ENCODE assay signal across 1 cellular context in genomic region chr5:134438268-134438622, GRCh38.
TF ChIP-seq lines count a peak whose summit lies in the region.

No MANE protein-coding gene starts in this region.

TF ChIP-seq in K562, 482 proteins besides CTCF, POLR2A, EP300 and RAD21 (continued from another document):
- TF ChIP-seq ATF6 (CRISPR knock-in tag; IDR thresholded peaks at IDR 0.05) = 0 out of 2 replicates have a peak, but pooled peaks have one; percentile 20
- 0 out of 2 replicates have a peak, but pooled peaks have one; percentile 2 for TF ChIP-seq GABPB1 (CRISPR knock-in tag; IDR thresholded peaks at IDR 0.05)
- TF ChIP-seq HMG20A (CRISPR knock-in tag; conservative IDR thresholded peaks at IDR 0.05) = no peak
- peak; percentile 1; the same call in 1 of the 2 replicates for TF ChIP-seq FOSL1 (tag; conservative IDR thresholded peaks at IDR 0.05)
- no peak for TF ChIP-seq CREB1 (IDR thresholded peaks at IDR 0.05)
- TF ChIP-seq CREB1 (CRISPR knock-in tag; IDR thresholded peaks at IDR 0.05) = peak; percentile 46; the same call in 1 of the 2 replicates
- TF ChIP-seq TOE1 (IDR thresholded peaks at IDR 0.05; ENCODE audit: borderline replicate concordance) = no peak
- 0 out of 2 replicates have a peak, but pooled peaks have one; percentile 33 for TF ChIP-seq TOE1 (CRISPR knock-in tag; IDR thresholded peaks at IDR 0.05; ENCODE audit: borderline replicate concordance, low read depth)
- TF ChIP-seq RBBP5 (IDR thresholded peaks at IDR 0.05; ENCODE audit: borderline replicate concordance, insufficient read depth, low read length, poor library complexity, severe bottlenecking) = no peak
- no peak for TF ChIP-seq ILK (tag; IDR thresholded peaks at IDR 0.05; ENCODE audit: borderline replicate concordance, low read depth)
- peak; percentile 5; the same call in 1 of the 2 replicates for TF ChIP-seq ETV5 (CRISPR knock-in tag; IDR thresholded peaks at IDR 0.05; ENCODE audit: low read depth)
- TF ChIP-seq HEY1 (CRISPR knock-in tag; IDR thresholded peaks at IDR 0.05; ENCODE audit: borderline replicate concordance) = no peak
- TF ChIP-seq HDGF (IDR thresholded peaks at IDR 0.05) = 0 out of 2 replicates have a peak, but pooled peaks have one; percentile 25
- TF ChIP-seq ZNF639 (CRISPR knock-in tag; conservative IDR thresholded peaks at IDR 0.05 in 1 of 2, IDR thresholded peaks at IDR 0.05 in 1 of 2) = 0 out of 4 replicates have a peak, but pooled peaks of 1 of the 2 experiments have one; percentile 0
- TF ChIP-seq ZFPM2 (CRISPR knock-in tag; IDR thresholded peaks at IDR 0.05) = no peak
